Comparison of ENCODE assay signal across 21 cellular contexts in the genomic region with DNA sequence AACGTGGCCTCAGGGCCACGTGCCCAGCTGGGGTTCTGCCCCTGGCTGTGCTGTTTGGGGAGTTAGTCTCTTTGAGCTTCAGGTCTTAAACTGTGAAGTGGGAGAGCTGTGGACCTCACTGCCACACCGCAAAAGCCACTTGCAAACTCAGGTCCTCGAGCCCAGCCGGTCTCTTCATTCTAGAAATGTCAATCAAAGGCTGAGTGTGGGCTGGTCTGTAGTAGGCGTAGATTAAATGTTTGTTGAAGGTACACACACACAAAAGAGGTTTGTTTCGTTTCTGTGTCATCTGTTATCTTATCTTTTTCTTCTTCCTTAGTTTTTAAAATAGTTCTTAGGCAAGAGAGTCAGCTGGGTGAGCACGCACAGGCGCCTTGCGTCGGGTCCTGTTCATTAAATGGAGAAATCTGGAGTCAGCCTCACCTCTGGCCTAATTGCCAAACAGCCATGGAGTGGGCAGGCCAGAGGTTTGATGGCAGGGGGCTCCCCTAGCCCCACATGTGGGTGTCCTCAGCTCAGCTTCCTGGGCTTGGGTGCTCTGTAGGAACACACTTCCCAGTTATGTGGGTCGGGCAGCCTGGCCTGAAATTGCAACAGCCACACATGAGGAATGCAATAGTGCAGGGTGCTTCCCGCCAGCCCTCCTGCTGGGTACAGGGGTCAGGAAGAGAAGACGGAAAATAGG. TPM values are rescaled to one million over a fixed set of nuclear protein-coding genes. Genes with fewer than 3 reads are reported as not detected.
A peak's percentile ranks its signal among the peaks of the same experiment; 100 is the strongest.
DNase-seq lines count a peak whose midpoint lies in the region; ATAC-seq, FAIRE-seq and TF ChIP-seq lines count a peak whose summit lies in the region.
"Had no signal": no experiment of that assay in that cellular context is flagged by ENCODE, and none has a peak within 500 bp of the region (broad histone marks: within the 10 kb centered on the region; RNA-seq: fewer than 3 reads in every experiment).

No MANE protein-coding gene starts in this region.

- H3K9ac ChIP-seq in astrocyte (ENCODE audit: low read length), result no peak overlapping the region

- no peaks in the 10 kb centered on the region for H3K79me2 ChIP-seq in astrocyte (ENCODE audit: insufficient read depth, low read length)

- intact Hi-C loops in left cardiac atrium (cut with DNase I), result no loop called here
- intact Hi-C loops in uterus (cut with DNase I; ENCODE audit: low total_unique reads), result no loop called here

- H3K36me3 Mint-ChIP-seq in astrocyte (ENCODE audit: low read depth, unreplicated experiment), result no peaks in the 10 kb centered on the region
- H3K36me3 Mint-ChIP-seq: activated naive CD8-positive, alpha-beta T cell; CD8-positive, alpha-beta memory T cell; T-cell had no signal

- H3K4me2 ChIP-seq in astrocyte (ENCODE audit: low read length), result peak overlapping the region; percentile 16

- peaks cover 34% of the 10 kb centered on the region for H3K27me3 Mint-ChIP-seq in astrocyte (ENCODE audit: low read depth, unreplicated experiment)
- H3K27me3 Mint-ChIP-seq: activated CD4-positive, alpha-beta memory T cell treated with anti-CD3 and anti-CD28 coated beads, Interleukin-2, amount 10 ng/mL, durations not matched to agents 7 days and 5 days; activated naive CD8-positive, alpha-beta T cell had no signal

- peak overlapping the region; percentile 36 for H3K27ac Mint-ChIP-seq in astrocyte (ENCODE audit: unreplicated experiment)
- H3K27ac Mint-ChIP-seq: activated CD4-positive, alpha-beta memory T cell treated with anti-CD3 and anti-CD28 coated beads, Interleukin-2, amount 10 ng/mL, durations not matched to agents 7 days and 5 days; activated naive CD8-positive, alpha-beta T cell; T-cell had no signal

- TF ChIP-seq CTCF in right atrium auricular region (IDR thresholded peaks at IDR 0.05) (no peak), astrocyte (IDR thresholded peaks at IDR 0.05; ENCODE audit: insufficient read depth, low read depth, low read length) (no peak), uterus (IDR thresholded peaks at IDR 0.05) (no peak)

- H2AFZ ChIP-seq in astrocyte (ENCODE audit: low read depth, low read length), result no peak overlapping the region

- H3K4me1 Mint-ChIP-seq in astrocyte (ENCODE audit: low read depth, unreplicated experiment), result peaks cover 12% of the 10 kb centered on the region
- H3K4me1 Mint-ChIP-seq: activated CD4-positive, alpha-beta memory T cell treated with anti-CD3 and anti-CD28 coated beads, Interleukin-2, amount 10 ng/mL, durations not matched to agents 7 days and 5 days had no signal

- ATAC-seq in left cardiac atrium (peak; percentile 21 to 81), HG03469 (IDR thresholded peaks at IDR 0.05; ENCODE audit: unreplicated experiment) (no peak), left lobe of liver (no peak)
- ATAC-seq: activated T-cell treated with anti-CD3 and anti-CD28 coated beads, Interleukin-2, amount 50 U/mL, for 4 hours; T-cell had no signal

- H3K27ac ChIP-seq in right atrium auricular region (no peak overlapping the region), astrocyte (ENCODE audit: low read depth, low read length) (no peak overlapping the region), mesodermal cell (ENCODE audit: low read depth, low read length, severe bottlenecking) (peak overlapping the region; percentile 91), uterus (no peak overlapping the region)
- H3K27ac ChIP-seq: WERI-Rb-1 had no signal

- H3K9me3 ChIP-seq in right atrium auricular region, result no peaks in the 10 kb centered on the region
- peaks cover 8% of the 10 kb centered on the region for H3K9me3 ChIP-seq in astrocyte (ENCODE audit: insufficient read depth, low read depth, low read length)
- H3K9me3 ChIP-seq in mesodermal cell (ENCODE audit: control insufficient read depth, low read length), result no peaks in the 10 kb centered on the region
- no peaks in the 10 kb centered on the region for H3K9me3 ChIP-seq in uterus
- H3K9me3 ChIP-seq: upper lobe of left lung had no signal

- no peaks in the 10 kb centered on the region for H3K27me3 ChIP-seq in right atrium auricular region
- peaks cover 3% of the 10 kb centered on the region for H3K27me3 ChIP-seq in astrocyte (ENCODE audit: insufficient read depth, low read length)
- H3K27me3 ChIP-seq in uterus, result no peaks in the 10 kb centered on the region
- H3K27me3 ChIP-seq: upper lobe of left lung had no signal

- H3K4me3 ChIP-seq in right atrium auricular region (no peak overlapping the region), astrocyte (ENCODE audit: insufficient read depth, low read depth, low read length) (no peak overlapping the region), mesodermal cell (ENCODE audit: extremely low read depth, insufficient read depth, low read length, poor library complexity, severe bottlenecking) (no peak overlapping the region), uterus (no peak overlapping the region)
- H3K4me3 ChIP-seq: upper lobe of left lung had no signal

- TF ChIP-seq POLR2A in uterus (IDR thresholded peaks at IDR 0.05), result no peak

- H3K9me3 Mint-ChIP-seq in astrocyte (ENCODE audit: unreplicated experiment), result peaks cover 4% of the 10 kb centered on the region
- H3K9me3 Mint-ChIP-seq: activated CD4-positive, alpha-beta memory T cell treated with anti-CD3 and anti-CD28 coated beads, Interleukin-2, amount 10 ng/mL, durations not matched to agents 7 days and 5 days; activated T-cell treated with anti-CD3 and anti-CD28 coated beads, Interleukin-2, amount 50 U/mL, for 4 hours; CD8-positive, alpha-beta memory T cell; T-cell had no signal

- DNase-seq in left cardiac atrium (no peak), right atrium auricular region (ENCODE audit: low spot score) (no peak), astrocyte (ENCODE audit: low read depth) (peak; percentile 26), uterus (no peak), NCI-H146 treated with DMSO at 0.1 percent for 48 hours (lab: John Stamatoyannopoulos, UW; ENCODE audit: unreplicated experiment) (no peak), left lobe of liver (ENCODE audit: low spot score) (no peak)
- DNase-seq: activated CD4-positive, alpha-beta memory T cell treated with anti-CD3 and anti-CD28 coated beads, Interleukin-2, amount 10 ng/mL, durations not matched to agents 7 days and 5 days; activated T-cell treated with anti-CD3 and anti-CD28 coated beads, Interleukin-2, amount 50 U/mL, for 4 hours; retina; stimulated activated naive CD4-positive, alpha-beta T cell treated with Interleukin-2 at 50 U/mL for 16 hours; WERI-Rb-1 had no signal

- H3K36me3 ChIP-seq in right atrium auricular region (no peaks in the 10 kb centered on the region), astrocyte (ENCODE audit: insufficient read depth, low read length) (no peaks in the 10 kb centered on the region), mesodermal cell (ENCODE audit: control insufficient read depth, insufficient read depth, low read length) (no peaks in the 10 kb centered on the region), uterus (no peaks in the 10 kb centered on the region)
- H3K36me3 ChIP-seq: upper lobe of left lung had no signal

- WGBS in mesodermal cell (ENCODE audit: insufficient coverage in 2 of 2), 2 experiments, result 76 to 79% methylated on average over 9 to 13 of the region's 14 CpGs

- peaks cover 27% of the 10 kb centered on the region for H4K20me1 ChIP-seq in astrocyte (ENCODE audit: insufficient read depth, low read length)

- H3K4me3 Mint-ChIP-seq in astrocyte (ENCODE audit: unreplicated experiment), result no peak overlapping the region
- H3K4me3 Mint-ChIP-seq: activated CD4-positive, alpha-beta memory T cell treated with anti-CD3 and anti-CD28 coated beads, Interleukin-2, amount 10 ng/mL, durations not matched to agents 7 days and 5 days; activated naive CD8-positive, alpha-beta T cell; activated T-cell treated with anti-CD3 and anti-CD28 coated beads, Interleukin-2, amount 50 U/mL, for 4 hours; CD8-positive, alpha-beta memory T cell; T-cell had no signal

- peaks cover 0 to 12% of the 10 kb centered on the region in 2 donors for H3K4me1 ChIP-seq in right atrium auricular region
- no peaks in the 10 kb centered on the region for H3K4me1 ChIP-seq in astrocyte (ENCODE audit: insufficient read depth, low read length)
- H3K4me1 ChIP-seq in mesodermal cell (ENCODE audit: control insufficient read depth, insufficient read depth, low read length, poor library complexity, severe bottlenecking), result peaks cover 22% of the 10 kb centered on the region
- H3K4me1 ChIP-seq in uterus, result no peaks in the 10 kb centered on the region

- no peak for FAIRE-seq in astrocyte (lab: Jason Lieb, UNC)

RNA-seq across cellular contexts. Expression of a gene that starts 0.8 kb away (rescaled TPM):
- not detected for total RNA-seq in left cardiac atrium
- under 1 TPM in 1 of 2 donors, not detected in 1; 0.12 TPM for total RNA-seq in right atrium auricular region
- total RNA-seq in astrocyte, result not detected in 2 replicates
- polyA plus RNA-seq in mesodermal cell (2013, experiment 1 of 2), result 0.52 TPM
- 0.46 TPM for polyA plus RNA-seq in mesodermal cell (2013, experiment 2 of 2)
- total RNA-seq in uterus, result not detected
- not detected for total RNA-seq in left lobe of liver
- total RNA-seq: activated CD4-positive, alpha-beta memory T cell treated with anti-CD3 and anti-CD28 coated beads, Interleukin-2, amount 10 ng/mL, durations not matched to agents 7 days and 5 days; activated T-cell treated with anti-CD3 and anti-CD28 coated beads, Interleukin-2, amount 50 U/mL, for 4 hours; CD8-positive, alpha-beta memory T cell; dermis microvascular lymphatic vessel endothelial cell; glomerular endothelial cell; IMR-90; T-cell had no signal
- polyA plus RNA-seq: CD8-positive, alpha-beta memory T cell; IMR-90; neural cell had no signal

Comparison
In these comparisons a context has a peak if more than half of its experiments do, and no peak if none do; other contexts are left out.
1. ATAC-seq: peak in left cardiac atrium (2 of 2); none in HG03469 (single experiment) and left lobe of liver (single experiment).